Comparison of ENCODE assay signal across 29 cellular contexts in the genomic region with DNA sequence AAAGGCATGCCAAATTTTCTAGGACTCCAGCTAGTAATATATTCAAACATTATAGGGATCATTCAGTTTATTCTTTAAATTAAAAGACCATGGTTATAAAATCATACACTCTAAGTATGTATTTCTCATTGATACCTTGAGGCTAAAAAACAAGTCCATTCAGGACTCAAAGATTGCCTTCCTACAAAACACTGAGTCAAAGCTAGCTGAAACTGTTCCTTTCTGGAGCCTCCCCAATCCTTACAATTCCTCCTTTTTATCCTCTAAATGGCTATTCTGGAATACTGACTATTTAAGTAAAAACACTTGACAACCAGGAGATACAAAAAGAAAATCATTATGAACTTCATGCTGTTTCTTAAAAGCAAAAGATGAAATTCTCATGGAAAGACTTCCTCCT.
"Had no signal": no experiment of that assay in that cellular context is flagged by ENCODE, and none has a peak within 500 bp of the region (broad histone marks: within the 10 kb centered on the region; RNA-seq: fewer than 3 reads in every experiment).

No MANE protein-coding gene starts in this region.

- DNase-seq: activated CD4-positive, alpha-beta memory T cell treated with anti-CD3 and anti-CD28 coated beads for 36 hours; activated CD4-positive, alpha-beta T cell treated with anti-CD3 and anti-CD28 coated beads for 36 hours; activated CD4-positive, alpha-beta T cell treated with anti-CD3 and anti-CD28 coated beads, Interleukin-2, amount 10 ng/mL, durations not matched to agents 24 days and 14 days; activated CD4-positive, CD25-positive, alpha-beta regulatory T cell; activated CD4-positive, CD25-positive, alpha-beta regulatory T cell treated with anti-CD3 and anti-CD28 coated beads, Interleukin-2, amount 50 U/mL, for 72 hours; activated CD8-positive, alpha-beta memory T cell treated with anti-CD3 and anti-CD28 coated beads, Interleukin-2, amount 10 ng/mL, durations not matched to agents 7 days and 5 days; activated CD8-positive, alpha-beta memory T cell treated with anti-CD3 and anti-CD28 coated beads, Interleukin-2, amount 50 U/mL, for 4 hours; activated CD8-positive, alpha-beta T cell treated with anti-CD3 and anti-CD28 coated beads, Interleukin-2, amount 10 ng/mL, durations not matched to agents 7 days and 5 days; activated effector memory CD4-positive, alpha-beta T cell treated with anti-CD3 and anti-CD28 coated beads, Interleukin-2, amount 50 U/mL, for 16 hours; activated naive CD4-positive, alpha-beta T cell treated with anti-CD3 and anti-CD28 coated beads for 36 hours; activated naive CD8-positive, alpha-beta T cell treated with anti-CD3 and anti-CD28 coated beads for 36 hours; activated naive CD8-positive, alpha-beta T cell treated with anti-CD3 and anti-CD28 coated beads, Interleukin-2, amount 50 U/mL, for 24 hours; activated T-cell treated with anti-CD3 and anti-CD28 coated beads, Interleukin-2, amount 50 U/mL, for 1 hour; activated T-cell treated with anti-CD3 and anti-CD28 coated beads, Interleukin-2, amount 50 U/mL, for 48 hours; adrenal gland; amygdala; body of pancreas; central memory CD4-positive, alpha-beta T cell; cerebellar nuclear complex; colonic mucosa; effector CD8-positive, alpha-beta T cell; foreskin fibroblast; heart right ventricle; T-helper 2 cell had no signal

- H3K9me3 ChIP-seq: adrenal gland, body of pancreas, colonic mucosa, gastroesophageal sphincter, heart right ventricle had no signal

- H3K36me3 ChIP-seq: adrenal gland, cardiac muscle cell, colonic mucosa, gastroesophageal sphincter, heart right ventricle had no signal

- FAIRE-seq: endometrium, endothelial cell of umbilical vein had no signal

- H3K4me3 ChIP-seq: adrenal gland, body of pancreas, cardiac muscle cell, colonic mucosa, gastroesophageal sphincter, heart right ventricle had no signal

- H3K27ac ChIP-seq: adrenal gland, body of pancreas, cardiac muscle cell, colonic mucosa, gastroesophageal sphincter, heart right ventricle had no signal

- H3K27me3 ChIP-seq: adrenal gland, body of pancreas, cardiac muscle cell, colonic mucosa had no signal

- ATAC-seq: activated CD4-positive, alpha-beta T cell treated with anti-CD3 and anti-CD28 coated beads for 36 hours; activated CD8-positive, alpha-beta memory T cell treated with anti-CD3 and anti-CD28 coated beads, Interleukin-2, amount 10 ng/mL, durations not matched to agents 7 days and 5 days; activated CD8-positive, alpha-beta T cell treated with anti-CD3 and anti-CD28 coated beads, Interleukin-2, amount 10 ng/mL, durations not matched to agents 7 days and 5 days; activated naive CD8-positive, alpha-beta T cell treated with anti-CD3 and anti-CD28 coated beads, Interleukin-2, amount 50 U/mL, for 24 hours; body of pancreas; esophagus mucosa; gastroesophageal sphincter; heart right ventricle had no signal

- H3K4me1 ChIP-seq: adrenal gland, body of pancreas, colonic mucosa had no signal
